Comparison of ENCODE assay signal across 18 cellular contexts in the genomic region with DNA sequence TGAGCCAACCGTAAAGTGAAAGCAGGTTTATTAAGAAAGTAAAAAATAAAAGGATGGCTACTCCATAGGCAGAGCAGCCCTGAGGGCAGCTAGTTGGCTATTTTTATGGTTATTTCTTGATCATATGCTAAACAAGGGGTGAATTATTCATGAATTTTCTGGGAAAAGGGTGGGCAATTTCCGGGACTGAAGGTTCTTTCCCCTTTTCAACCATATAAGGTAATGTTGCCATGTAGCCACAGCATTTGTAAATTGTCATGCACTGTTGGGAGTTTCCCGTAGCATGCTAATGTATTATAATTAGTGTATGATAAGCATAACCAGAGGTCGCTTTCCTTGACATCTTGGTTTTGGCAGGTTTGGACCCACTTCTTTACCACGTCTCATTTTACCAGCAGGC.
DNase-seq lines count a peak whose midpoint lies in the region; ATAC-seq and TF ChIP-seq lines count a peak whose summit lies in the region.
"Had no signal": no experiment of that assay in that cellular context is flagged by ENCODE, and none has a peak within 500 bp of the region (broad histone marks: within the 10 kb centered on the region; RNA-seq: fewer than 3 reads in every experiment).

No MANE protein-coding gene starts in this region.

- BruUV-seq in A673 (replicated peaks; lab: Mats Ljungman, UMichigan) = no TSS peak

- in situ Hi-C loops in astrocyte of the cerebellum (cut with HindIII; ENCODE audit: low sequenced_read_pairs) = no loop called here

- no peaks in the 10 kb centered on the region for H3K9me3 Mint-ChIP-seq in activated CD8-positive, alpha-beta memory T cell treated with anti-CD3 and anti-CD28 coated beads, Interleukin-2, amount 10 ng/mL, durations not matched to agents 7 days and 5 days (ENCODE audit: low read depth)

- H3K27ac ChIP-seq in A673 (ENCODE audit: low read depth, low read length, poor library complexity, severe bottlenecking) (no peak overlapping the region), iPS-20b (ENCODE audit: low read length) (peak overlapping the region; percentile 8)

- no peaks in the 10 kb centered on the region for H3K27me3 Mint-ChIP-seq in activated CD8-positive, alpha-beta memory T cell treated with anti-CD3 and anti-CD28 coated beads, Interleukin-2, amount 10 ng/mL, durations not matched to agents 7 days and 5 days
- H3K27me3 Mint-ChIP-seq: CD4-positive, CD25-positive, alpha-beta regulatory T cell had no signal

- H3K36me3 ChIP-seq in A673 (ENCODE audit: insufficient read depth, low read length, poor library complexity, severe bottlenecking) = no peaks in the 10 kb centered on the region
- no peaks in the 10 kb centered on the region for H3K36me3 ChIP-seq in iPS-20b (ENCODE audit: insufficient read depth, low read depth, low read length)
- H3K36me3 ChIP-seq: BE2C, HAP-1 had no signal

- H3K36me3 Mint-ChIP-seq in activated CD8-positive, alpha-beta memory T cell treated with anti-CD3 and anti-CD28 coated beads, Interleukin-2, amount 10 ng/mL, durations not matched to agents 7 days and 5 days = no peaks in the 10 kb centered on the region
- H3K36me3 Mint-ChIP-seq: CD4-positive, CD25-positive, alpha-beta regulatory T cell; CD8-positive, alpha-beta memory T cell; IgD-negative memory B cell had no signal

- H3K27ac Mint-ChIP-seq in activated CD8-positive, alpha-beta memory T cell treated with anti-CD3 and anti-CD28 coated beads, Interleukin-2, amount 10 ng/mL, durations not matched to agents 7 days and 5 days = no peak overlapping the region
- H3K27ac Mint-ChIP-seq: CD4-positive, CD25-positive, alpha-beta regulatory T cell; IgD-negative memory B cell had no signal

- no peak overlapping the region for H3K9ac ChIP-seq in iPS-20b (ENCODE audit: low read depth, low read length)

- no peak for ATAC-seq in activated CD8-positive, alpha-beta memory T cell treated with anti-CD3 and anti-CD28 coated beads, Interleukin-2, amount 10 ng/mL, durations not matched to agents 7 days and 5 days
- ATAC-seq: HepG2 had no signal

- H3K4me3 ChIP-seq in A673 (ENCODE audit: low read depth, low read length, poor library complexity, severe bottlenecking) = no peak overlapping the region
- no peak overlapping the region for H3K4me3 ChIP-seq in LNCaP clone FGC (ENCODE audit: low read depth, low read length)
- H3K4me3 ChIP-seq in astrocyte of the cerebellum (ENCODE audit: low read depth, low read length) = no peak overlapping the region
- H3K4me3 ChIP-seq in iPS-20b (ENCODE audit: low read length) = no peak overlapping the region
- H3K4me3 ChIP-seq: HAP-1 had no signal

- H3K4me1 ChIP-seq in A673 (ENCODE audit: insufficient read depth, low read length, poor library complexity, severe bottlenecking) (no peaks in the 10 kb centered on the region), iPS-20b (ENCODE audit: insufficient read depth, low read length) (no peaks in the 10 kb centered on the region)
- H3K4me1 ChIP-seq: BE2C, HAP-1 had no signal

- H3K4me1 Mint-ChIP-seq in activated CD8-positive, alpha-beta memory T cell treated with anti-CD3 and anti-CD28 coated beads, Interleukin-2, amount 10 ng/mL, durations not matched to agents 7 days and 5 days = no peaks in the 10 kb centered on the region
- H3K4me1 Mint-ChIP-seq: CD4-positive, CD25-positive, alpha-beta regulatory T cell; CD8-positive, alpha-beta memory T cell; IgD-negative memory B cell had no signal

- no peak overlapping the region for H3K4me3 Mint-ChIP-seq in activated CD8-positive, alpha-beta memory T cell treated with anti-CD3 and anti-CD28 coated beads, Interleukin-2, amount 10 ng/mL, durations not matched to agents 7 days and 5 days
- H3K4me3 Mint-ChIP-seq: CD4-positive, CD25-positive, alpha-beta regulatory T cell; IgD-negative memory B cell had no signal

- DNase-seq in A673 (ENCODE audit: low spot score) = peak; percentile 20
- DNase-seq in LNCaP clone FGC (ENCODE audit: low read depth) = peak; percentile 13
- DNase-seq in astrocyte of the cerebellum (ENCODE audit: low read depth) = peak; percentile 12
- DNase-seq in cerebellum (ENCODE audit: low spot score) = no peak
- no peak for DNase-seq in activated CD8-positive, alpha-beta memory T cell treated with anti-CD3 and anti-CD28 coated beads, Interleukin-2, amount 10 ng/mL, durations not matched to agents 7 days and 5 days
- DNase-seq: ACHN; BE2C; C1 segment of cervical spinal cord; CD4-positive, CD25-positive, alpha-beta regulatory T cell; CD8-positive, alpha-beta memory T cell; COR-L47; DMS153; DMS79; GDM1 had no signal

- POLR2A ChIA-PET in A673 (lab: Charles Lee; ENCODE audit: low non-redundant PET) = no interaction called here

- H3K9me3 ChIP-seq in A673 (ENCODE audit: low read depth, low read length, poor library complexity, severe bottlenecking) = peaks cover 5% of the 10 kb centered on the region
- H3K9me3 ChIP-seq in iPS-20b (ENCODE audit: insufficient read depth, low read depth, low read length) = no peaks in the 10 kb centered on the region
- H3K9me3 ChIP-seq: BE2C, HAP-1 had no signal

- CTCF ChIA-PET in A673 (lab: Charles Lee) = no interaction called here
- CTCF ChIA-PET in activated CD8-positive, alpha-beta memory T cell treated with anti-CD3 and anti-CD28 coated beads, Interleukin-2, amount 10 ng/mL, durations not matched to agents 7 days and 5 days (lab: Charles Lee) = no interaction called here

- intact Hi-C loops in A673 (cut with micrococcal nuclease; ENCODE audit: unreplicated experiment) = no loop called here

- H3K27me3 ChIP-seq in A673 (replicated peaks; ENCODE audit: insufficient read depth, low read depth, low read length, poor library complexity) (no peaks in the 10 kb centered on the region), iPS-20b (ENCODE audit: insufficient read depth, low read length) (no peaks in the 10 kb centered on the region)
- H3K27me3 ChIP-seq: BE2C had no signal

- TF ChIP-seq CTCF in A673 (conservative IDR thresholded peaks at IDR 0.05; ENCODE audit: low read depth, low read length) (no peak), LNCaP clone FGC (IDR thresholded peaks at IDR 0.05; ENCODE audit: control insufficient read depth, extremely low read depth, insufficient read depth) (no peak), astrocyte of the cerebellum (IDR thresholded peaks at IDR 0.05; ENCODE audit: low read depth, low read length, missing control alignments) (no peak)

Comparison
In these comparisons a context has a peak if more than half of its experiments do, and no peak if none do; other contexts are left out.
1. DNase-seq: peak in A673 (single experiment), LNCaP clone FGC (single experiment) and astrocyte of the cerebellum (single experiment); none in cerebellum (single experiment) and activated CD8-positive, alpha-beta memory T cell treated with anti-CD3 and anti-CD28 coated beads, Interleukin-2, amount 10 ng/mL, durations not matched to agents 7 days and 5 days (single experiment).